Comparison of ENCODE assay signal across 1 cellular context in genomic region chr3:16741890-16742289, GRCh38.
TF ChIP-seq lines count a peak whose summit lies in the region.

No MANE protein-coding gene starts in this region.

TF ChIP-seq in GM12878, 131 proteins besides CTCF, POLR2A, EP300 and RAD21 (continued from another document):
- TF ChIP-seq, protein P1, sequence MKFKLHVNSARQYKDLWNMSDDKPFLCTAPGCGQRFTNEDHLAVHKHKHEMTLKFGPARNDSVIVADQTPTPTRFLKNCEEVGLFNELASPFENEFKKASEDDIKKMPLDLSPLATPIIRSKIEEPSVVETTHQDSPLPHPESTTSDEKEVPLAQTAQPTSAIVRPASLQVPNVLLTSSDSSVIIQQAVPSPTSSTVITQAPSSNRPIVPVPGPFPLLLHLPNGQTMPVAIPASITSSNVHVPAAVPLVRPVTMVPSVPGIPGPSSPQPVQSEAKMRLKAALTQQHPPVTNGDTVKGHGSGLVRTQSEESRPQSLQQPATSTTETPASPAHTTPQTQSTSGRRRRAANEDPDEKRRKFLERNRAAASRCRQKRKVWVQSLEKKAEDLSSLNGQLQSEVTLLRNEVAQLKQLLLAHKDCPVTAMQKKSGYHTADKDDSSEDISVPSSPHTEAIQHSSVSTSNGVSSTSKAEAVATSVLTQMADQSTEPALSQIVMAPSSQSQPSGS (IDR thresholded peaks at IDR 0.05; ENCODE audit: low read length): 0 out of 2 replicates have a peak, but pooled peaks have one; percentile 12
